Comparison of ENCODE assay signal across 17 cellular contexts in the genomic region with DNA sequence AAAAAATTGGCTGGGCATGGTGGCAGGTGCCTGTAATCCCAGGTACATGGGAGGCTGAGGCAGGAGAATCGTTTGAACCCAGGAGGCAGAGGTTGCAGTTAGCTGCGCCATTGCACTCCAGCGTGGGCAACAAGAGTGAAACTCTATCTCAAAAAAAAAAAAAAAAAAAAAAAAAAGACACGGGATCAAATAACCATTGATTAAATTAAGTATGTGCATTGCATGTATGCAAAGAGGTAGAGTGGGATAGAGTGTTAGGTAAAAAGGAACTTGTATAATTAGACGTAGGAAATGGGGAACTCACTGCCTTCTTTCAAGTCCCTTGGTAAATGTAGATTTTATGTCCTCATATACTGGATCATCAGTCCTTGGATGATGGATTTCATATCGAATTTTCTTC. TPM values are rescaled to one million over a fixed set of nuclear protein-coding genes. Genes with fewer than 3 reads are reported as not detected.
DNase-seq lines count a peak whose midpoint lies in the region; ATAC-seq, FAIRE-seq and TF ChIP-seq lines count a peak whose summit lies in the region.
"Had no signal": no experiment of that assay in that cellular context is flagged by ENCODE, and none has a peak within 500 bp of the region (broad histone marks: within the 10 kb centered on the region; RNA-seq: fewer than 3 reads in every experiment).

No MANE protein-coding gene starts in this region.

- no peaks in the 10 kb centered on the region for H3K9me3 Mint-ChIP-seq in naive thymus-derived CD8-positive, alpha-beta T cell
- H3K9me3 Mint-ChIP-seq: neural crest cell; stimulated activated naive B cell treated with anti-CD40 and anti-IgM and Interleukin-4, amounts not matched to agents 10 μg/mL and 1 μg/mL and 100 μg/mL, for 72 hours had no signal

- H3K36me3 Mint-ChIP-seq in naive thymus-derived CD8-positive, alpha-beta T cell = no peaks in the 10 kb centered on the region

- H3K4me2 ChIP-seq in Karpas-422 (ENCODE audit: low read depth, low read length, poor library complexity, severe bottlenecking) = peak overlapping the region; percentile 84

- H4K20me1 ChIP-seq in Karpas-422 (ENCODE audit: insufficient read depth, low read depth, low read length) = no peaks in the 10 kb centered on the region

- peak overlapping the region; percentile 9; the same call in 1 of the 2 replicates for H3K4me3 ChIP-seq in AG04449 (ENCODE audit: low read depth, low read length)
- peak overlapping the region; percentile 56 for H3K4me3 ChIP-seq in Karpas-422 (ENCODE audit: low read length)
- peak overlapping the region; percentile 54 for H3K4me3 ChIP-seq in adipocyte (ENCODE audit: low read length)
- H3K4me3 ChIP-seq: breast epithelium, HAP-1 had no signal

- peaks cover 90% of the 10 kb centered on the region for H3K79me2 ChIP-seq in Karpas-422 (ENCODE audit: low read length)

- no peak overlapping the region for H2AFZ ChIP-seq in Karpas-422 (ENCODE audit: low read length)

- H3K4me3 Mint-ChIP-seq in naive thymus-derived CD8-positive, alpha-beta T cell = peak overlapping the region in 6 of 10 donors; percentile 45 to 60 (median 52)
- H3K4me3 Mint-ChIP-seq: neural crest cell had no signal

- H3K9ac ChIP-seq in Karpas-422 (ENCODE audit: low read length) = peak overlapping the region; percentile 58
- peak overlapping the region; percentile 49 for H3K9ac ChIP-seq in adipocyte (ENCODE audit: low read length)

- H3K27me3 ChIP-seq in Karpas-422 (ENCODE audit: low read length) = no peaks in the 10 kb centered on the region
- H3K27me3 ChIP-seq in adipocyte (replicated peaks; ENCODE audit: control insufficient read depth, insufficient read depth, low read length) = no peaks in the 10 kb centered on the region
- H3K27me3 ChIP-seq: breast epithelium had no signal

- no peaks in the 10 kb centered on the region for H3K27me3 Mint-ChIP-seq in naive thymus-derived CD8-positive, alpha-beta T cell
- H3K27me3 Mint-ChIP-seq: stimulated activated naive B cell treated with anti-CD40 and anti-IgM and Interleukin-4, amounts not matched to agents 10 μg/mL and 1 μg/mL and 100 μg/mL, for 72 hours had no signal

- no peak for TF ChIP-seq CTCF in AG04449 (IDR thresholded peaks at IDR 0.05; ENCODE audit: insufficient read depth, low read length, missing control alignments)

- no peaks in the 10 kb centered on the region for H3K9me2 ChIP-seq in Karpas-422 (replicated peaks; ENCODE audit: insufficient read depth, low read length)

- H3K36me3 ChIP-seq in Karpas-422 (ENCODE audit: insufficient read depth, low read length) = no peaks in the 10 kb centered on the region
- H3K36me3 ChIP-seq in adipocyte (ENCODE audit: control insufficient read depth, insufficient read depth, low read length, severe bottlenecking) = peaks cover 3% of the 10 kb centered on the region
- H3K36me3 ChIP-seq: breast epithelium, HAP-1 had no signal

- POLR2A ChIA-PET in AG04449 (lab: Yijun Ruan, JAX) = no interaction called here
- POLR2A ChIA-PET in naive thymus-derived CD8-positive, alpha-beta T cell (lab: Charles Lee) = interaction anchor here (1.0 kb wide), 1 partner anchor 19 kb away, joined by 4 read pairs; no protein-coding TSS in a partner anchor

- peaks cover 81% of the 10 kb centered on the region for H3K4me1 ChIP-seq in Karpas-422 (ENCODE audit: low read length)
- peaks cover 60% of the 10 kb centered on the region for H3K4me1 ChIP-seq in adipocyte (ENCODE audit: control insufficient read depth, insufficient read depth, low read length)
- H3K4me1 ChIP-seq: breast epithelium had no signal

- H3K4me1 Mint-ChIP-seq in naive thymus-derived CD8-positive, alpha-beta T cell = peaks cover 3 to 57% (median 35%) of the 10 kb centered on the region in 4 donors

- no peak for ATAC-seq in naive thymus-derived CD8-positive, alpha-beta T cell
- ATAC-seq in HG02610 (IDR thresholded peaks at IDR 0.05; ENCODE audit: unreplicated experiment) = no peak
- no peak for ATAC-seq in HG02571 (IDR thresholded peaks at IDR 0.05; ENCODE audit: unreplicated experiment)
- ATAC-seq: stimulated activated naive B cell treated with anti-CD40 and anti-IgM and Interleukin-4, amounts not matched to agents 10 μg/mL and 1 μg/mL and 100 μg/mL, for 72 hours had no signal

- H3K9me3 ChIP-seq in Karpas-422 (ENCODE audit: low read length) (no peaks in the 10 kb centered on the region), adipocyte (ENCODE audit: control insufficient read depth, low read length) (no peaks in the 10 kb centered on the region)
- H3K9me3 ChIP-seq: breast epithelium, HAP-1 had no signal

- TF ChIP-seq POLR2A in H54 (IDR thresholded peaks at IDR 0.05; ENCODE audit: low read depth, low read length) = no peak

- H3K27ac Mint-ChIP-seq in naive thymus-derived CD8-positive, alpha-beta T cell = peak overlapping the region in 6 of 10 donors; percentile 40 to 68 (median 52)

- FAIRE-seq in H54 (lab: Jason Lieb, UNC) = no peak

- H3K27ac ChIP-seq in Karpas-422 (ENCODE audit: low read length) = peak overlapping the region; percentile 98
- H3K27ac ChIP-seq: epithelial cell of prostate had no signal

- DNase-seq in AG04449 (ENCODE audit: low read depth, low spot score) (no peak), Karpas-422 (peak; percentile 91), adipocyte (ENCODE audit: low read depth) (no peak), H54 (ENCODE audit: insufficient read length, low spot score) (no peak), retina (no peak)
- DNase-seq in naive thymus-derived CD8-positive, alpha-beta T cell = no peak
- DNase-seq: activated T-cell treated with anti-CD3 and anti-CD28 coated beads, Interleukin-2, amount 50 U/mL, for 1 hour; NCI-H1048; NCI-H82; stimulated activated CD4-positive, alpha-beta T cell treated with anti-CD3 and anti-CD28 coated beads, Interleukin-15, amount 100 ng/mL, for 24 hours; stimulated activated naive B cell treated with anti-CD40 and anti-IgM and Interleukin-4, amounts not matched to agents 10 μg/mL and 1 μg/mL and 100 μg/mL, for 72 hours had no signal

- CTCF ChIA-PET in AG04449 (lab: Yijun Ruan, JAX) = interaction anchor here (0.7 to 2.2 kb wide), 5 partner anchors 11 to 81 kb away, joined by 3 to 9 read pairs (median 4); no protein-coding TSS in a partner anchor

RNA-seq across cellular contexts. Expression of gene VCL, which starts 13.1 kb away (rescaled TPM):
- 37.6 and 50.5 TPM in 2 replicates for total RNA-seq in Karpas-422 (2014; rRNA removed; shearing (Covaris generic); ENCODE audit: low replicate concordance)
- 1 to 10 TPM; 5.0 to 5.9 TPM for total RNA-seq in naive thymus-derived CD8-positive, alpha-beta T cell
- 10 to 100 TPM in 1 of 3 donors, 1 to 10 TPM in 2; 7.8 to 21.2 (median 9.0) TPM for polyA plus RNA-seq in naive thymus-derived CD8-positive, alpha-beta T cell
